In the genomic region with DNA sequence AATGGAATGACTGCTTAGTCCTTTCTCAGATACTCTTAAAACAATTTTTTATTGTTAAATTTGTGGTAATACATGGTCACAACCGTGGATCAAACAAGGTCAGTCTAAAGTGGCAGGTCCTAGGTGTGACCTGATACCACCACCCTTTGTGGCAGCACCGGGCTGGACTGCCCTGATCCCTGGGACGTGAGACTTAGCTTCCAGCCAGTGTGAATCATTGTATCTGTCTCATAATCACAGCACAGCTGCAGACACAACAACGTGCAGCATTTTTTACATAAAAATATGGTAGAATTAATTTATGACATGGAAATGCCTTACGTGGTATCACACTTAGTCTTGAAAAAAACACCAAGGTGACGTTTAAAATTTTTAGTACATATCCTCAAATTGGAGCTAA, we compare ENCODE assay signal across 1 cellular context.
TF ChIP-seq lines count a peak whose summit lies in the region.

No MANE protein-coding gene starts in this region.

TF ChIP-seq in K562, 482 proteins besides CTCF, POLR2A, EP300 and RAD21:
- no peak for TF ChIP-seq MAZ (CRISPR knock-in tag; conservative IDR thresholded peaks at IDR 0.05 in 1 of 2, IDR thresholded peaks at IDR 0.05 in 1 of 2)
- TF ChIP-seq POLR2AphosphoS2 (IDR thresholded peaks at IDR 0.05; ENCODE audit: low read length), result 0 out of 2 replicates have a peak, but pooled peaks have one; percentile 3
- TF ChIP-seq ZEB2 (IDR thresholded peaks at IDR 0.05), result no peak
